8 cellular contexts compared by ENCODE assay signal in genomic region chr17:31495049-31495885, GRCh38.
A peak's percentile ranks its signal among the peaks of the same experiment; 100 is the strongest.
DNase-seq lines count a peak whose midpoint lies in the region; ATAC-seq and TF ChIP-seq lines count a peak whose summit lies in the region.

No MANE protein-coding gene starts in this region.

- H3K27ac ChIP-seq in gastrocnemius medialis (no peak overlapping the region), dorsolateral prefrontal cortex (peak overlapping the region in 24 of 59 donors; percentile 0 to 74 (median 31))

- H3K9me3 ChIP-seq in gastrocnemius medialis = no peaks in the 10 kb centered on the region

- H3K36me3 ChIP-seq in gastrocnemius medialis = no peaks in the 10 kb centered on the region

- no peaks in the 10 kb centered on the region for H3K36me3 Mint-ChIP-seq in activated T-cell treated with anti-CD3 and anti-CD28 coated beads, Interleukin-2, amount 50 U/mL, for 72 hours (ENCODE audit: insufficient read depth in 2 of 2)

- peak overlapping the region; percentile 73 to 75 for H3K4me3 Mint-ChIP-seq in activated T-cell treated with anti-CD3 and anti-CD28 coated beads, Interleukin-2, amount 50 U/mL, for 72 hours

- H3K27me3 ChIP-seq in gastrocnemius medialis = no peaks in the 10 kb centered on the region
- H3K27me3 ChIP-seq in dorsolateral prefrontal cortex = no peaks in the 10 kb centered on the region

- peaks cover 6 to 10% of the 10 kb centered on the region in 2 donors for H3K4me1 ChIP-seq in gastrocnemius medialis

- peak in 1 of 2 donors; percentile 9 for ATAC-seq in activated T-cell treated with anti-CD3 and anti-CD28 coated beads, Interleukin-2, amount 50 U/mL, for 72 hours (replicated peaks in 1 of 2)
- ATAC-seq in gastrocnemius medialis = no peak

- peaks cover 98% of the 10 kb centered on the region for H3K4me1 Mint-ChIP-seq in activated T-cell treated with anti-CD3 and anti-CD28 coated beads, Interleukin-2, amount 50 U/mL, for 72 hours (ENCODE audit: low read depth)

- in situ Hi-C loops in gastrocnemius medialis (cut with MboI; ENCODE audit: low sequenced_read_pairs in 4 of 4) = no loop called here

- no peak for TF ChIP-seq CTCF in gastrocnemius medialis (IDR thresholded peaks at IDR 0.05 in 4 of 5, conservative IDR thresholded peaks at IDR 0.05 in 1 of 5)
- no peak for TF ChIP-seq CTCF in dorsolateral prefrontal cortex (IDR thresholded peaks at IDR 0.05 in 54 of 56, conservative IDR thresholded peaks at IDR 0.05 in 2 of 56; ENCODE audit: low read depth in 1 of 56, partially characterized antibody in 56 of 56)

- H3K4me3 ChIP-seq in gastrocnemius medialis (no peak overlapping the region), dorsolateral prefrontal cortex (no peak overlapping the region)

- TF ChIP-seq POLR2A in gastrocnemius medialis (IDR thresholded peaks at IDR 0.05) = no peak

- intact Hi-C loops in gastrocnemius medialis (cut with DNase I; ENCODE audit: low total_unique reads) (no loop called here), dorsolateral prefrontal cortex (cut with DNase I) (no loop called here)

- peak overlapping the region; percentile 95 for H3K27ac Mint-ChIP-seq in activated T-cell treated with anti-CD3 and anti-CD28 coated beads, Interleukin-2, amount 50 U/mL, for 72 hours

- DNase-seq in COR-L47 (lab: John Stamatoyannopoulos, UW) = peak; percentile 75
- peak; percentile 58 for DNase-seq in M059J (ENCODE audit: low read depth)
- no peak for DNase-seq in activated T-cell treated with anti-CD3 and anti-CD28 coated beads, Interleukin-2, amount 50 U/mL, for 72 hours
- DNase-seq in mucosa of gallbladder (ENCODE audit: low spot score) = peak; percentile 45
- no peak for DNase-seq in hippocampal formation (lab: John Stamatoyannopoulos, UW)
- DNase-seq in gastrocnemius medialis = no peak
- no peak for DNase-seq in dorsolateral prefrontal cortex
- no peak for DNase-seq in NCI-H128 (lab: John Stamatoyannopoulos, UW; ENCODE audit: unreplicated experiment)

- H3K9me3 Mint-ChIP-seq in activated T-cell treated with anti-CD3 and anti-CD28 coated beads, Interleukin-2, amount 50 U/mL, for 72 hours = no peaks in the 10 kb centered on the region

- no peaks in the 10 kb centered on the region for H3K27me3 Mint-ChIP-seq in activated T-cell treated with anti-CD3 and anti-CD28 coated beads, Interleukin-2, amount 50 U/mL, for 72 hours (ENCODE audit: low read depth)

Comparison
In these comparisons a context has a peak if more than half of its experiments do, and no peak if none do; other contexts are left out.
1. DNase-seq: peak in COR-L47 (single experiment), M059J (single experiment) and mucosa of gallbladder (single experiment); none in activated T-cell treated with anti-CD3 and anti-CD28 coated beads, Interleukin-2, amount 50 U/mL, for 72 hours (0 of 2), hippocampal formation (0 of 2), gastrocnemius medialis (0 of 2), dorsolateral prefrontal cortex (0 of 10) and NCI-H128 (single experiment).